1 cellular context compared by ENCODE assay signal in genomic region chr3:185822221-185822956, GRCh38.
TF ChIP-seq lines count a peak whose summit lies in the region.

No MANE protein-coding gene starts in this region.

TF ChIP-seq in K562, 482 proteins besides CTCF, POLR2A, EP300 and RAD21 (continued from another document):
- TF ChIP-seq MLLT1 (IDR thresholded peaks at IDR 0.05) (peak in 1 of 2 experiments; percentile 55; a peak in 1 of 4 replicates), ZNF609 (CRISPR knock-in tag; IDR thresholded peaks at IDR 0.05; ENCODE audit: borderline replicate concordance) (no peak), ZNF436 (CRISPR knock-in tag; IDR thresholded peaks at IDR 0.05) (no peak), TEAD1 (CRISPR knock-in tag; IDR thresholded peaks at IDR 0.05) (no peak), FOSL1 (tag; conservative IDR thresholded peaks at IDR 0.05) (no peak), ZNF316 (IDR thresholded peaks at IDR 0.05) (peak; percentile 93), RHOXF2B (CRISPR knock-in tag; conservative IDR thresholded peaks at IDR 0.05) (no peak), ZNF764 (CRISPR knock-in tag; IDR thresholded peaks at IDR 0.05; ENCODE audit: low read depth) (no peak), SRSF3 (IDR thresholded peaks at IDR 0.05; ENCODE audit: insufficient read depth, low read length) (no peak), C11orf30 (IDR thresholded peaks at IDR 0.05; ENCODE audit: low read depth) (peak; percentile 85), ZBTB2 (IDR thresholded peaks at IDR 0.05) (no peak), MEF2A (IDR thresholded peaks at IDR 0.05; ENCODE audit: control insufficient read depth, low read depth, low read length) (no peak), KLF1 (tag; IDR thresholded peaks at IDR 0.05) (no peak), E4F1 (CRISPR knock-in tag; IDR thresholded peaks at IDR 0.05; ENCODE audit: borderline replicate concordance) (no peak), ZZZ3 (IDR thresholded peaks at IDR 0.05) (no peak)
